Comparison of ENCODE assay signal across 7 cellular contexts in genomic region chr4:77095101-77095826, GRCh38. TPM values are rescaled to one million over a fixed set of nuclear protein-coding genes. Genes with fewer than 3 reads are reported as not detected.
A peak's percentile ranks its signal among the peaks of the same experiment; 100 is the strongest.
DNase-seq lines count a peak whose midpoint lies in the region; ATAC-seq and TF ChIP-seq lines count a peak whose summit lies in the region.

No MANE protein-coding gene starts in this region.

- H3K4me1 ChIP-seq in smooth muscle cell (ENCODE audit: low read depth): no peaks in the 10 kb centered on the region

- no peak overlapping the region for H3K4me3 Mint-ChIP-seq in T-helper 17 cell

- no peaks in the 10 kb centered on the region for H3F3A ChIP-seq in smooth muscle cell (ENCODE audit: low read depth)

- H3K27me3 Mint-ChIP-seq in T-helper 17 cell: no peaks in the 10 kb centered on the region

- H3K4me2 ChIP-seq in smooth muscle cell: no peak overlapping the region

- H4K20me1 ChIP-seq in smooth muscle cell (ENCODE audit: low read depth): no peaks in the 10 kb centered on the region

- no peaks in the 10 kb centered on the region for H3K36me3 ChIP-seq in smooth muscle cell (ENCODE audit: low read depth)

- no peaks in the 10 kb centered on the region for H3K27me3 ChIP-seq in smooth muscle cell (ENCODE audit: low read depth)

- ATAC-seq in HG02610 (IDR thresholded peaks at IDR 0.05; ENCODE audit: unreplicated experiment): peak; percentile 98
- ATAC-seq in T-helper 17 cell: peak; percentile 99

- no peak overlapping the region for H3K27ac ChIP-seq in smooth muscle cell (ENCODE audit: low read depth)

- in situ Hi-C loops in GM13976 (cut with MboI; ENCODE audit: low sequenced_read_pairs, unreplicated experiment): loop anchor here (5.0 kb wide), 1 partner anchor 107 kb away; no protein-coding TSS in a partner anchor

- peak overlapping the region; percentile 57 for H2AFZ ChIP-seq in smooth muscle cell (ENCODE audit: low read depth)

- H3K4me1 Mint-ChIP-seq in T-helper 17 cell: peaks cover 16% of the 10 kb centered on the region

- 49% methylated on average over 6 of the region's 6 CpGs for WGBS in smooth muscle cell (ENCODE audit: low lambda C conversion rate)

- no peak overlapping the region for H3K9ac ChIP-seq in smooth muscle cell (ENCODE audit: low read depth)

- no peak overlapping the region for H3K4me3 ChIP-seq in smooth muscle cell

- DNase-seq in GM13976 (ENCODE audit: low spot score): peak; percentile 69
- peak; percentile 69 for DNase-seq in NCI-H1092 treated with DMSO at 0.1 percent for 48 hours (lab: John Stamatoyannopoulos, UW)
- DNase-seq in T-helper 17 cell: peak; percentile 28 to 51 (median 41)
- peak in 53 of 58 donors; percentile 1 to 80 (median 39) for DNase-seq in anterior cingulate cortex (lab: John Stamatoyannopoulos, UW)
- peak; percentile 57 to 58 for DNase-seq in hippocampal formation (lab: John Stamatoyannopoulos, UW)
- peak; percentile 6 for DNase-seq in smooth muscle cell (lab: John Stamatoyannopoulos, UW; ENCODE audit: unreplicated experiment)

- TF ChIP-seq CTCF in GM13976 (IDR thresholded peaks at IDR 0.05; ENCODE audit: borderline replicate concordance, control extremely low read depth, extremely low read depth, insufficient read depth, missing control alignments) (peak; percentile 75), smooth muscle cell (IDR thresholded peaks at IDR 0.05; ENCODE audit: borderline replicate concordance, insufficient read depth, poor library complexity, severe bottlenecking) (peak; percentile 77)

- H3K79me2 ChIP-seq in smooth muscle cell (ENCODE audit: low read depth): no peaks in the 10 kb centered on the region

- H3K27ac Mint-ChIP-seq in T-helper 17 cell: no peak overlapping the region

- no peaks in the 10 kb centered on the region for H3K36me3 Mint-ChIP-seq in T-helper 17 cell (ENCODE audit: low read depth)

- H3K9me3 ChIP-seq in T-helper 17 cell (ENCODE audit: control insufficient read depth, low read length, poor library complexity, severe bottlenecking) (no peaks in the 10 kb centered on the region), smooth muscle cell (replicated peaks; ENCODE audit: low read depth) (no peaks in the 10 kb centered on the region)

RNA-seq across cellular contexts. Expression of gene CCNI, which starts 19.5 kb away (rescaled TPM):
- 100 to 1,000 TPM; 292 to 317 TPM for total RNA-seq in T-helper 17 cell
- total RNA-seq in smooth muscle cell: 222 and 245 TPM in 2 replicates
- 205 and 230 TPM in 2 replicates for polyA plus RNA-seq in smooth muscle cell

Comparison
In these comparisons a context has a peak if more than half of its experiments do, and no peak if none do; other contexts are left out.
1. DNase-seq: peak in every context shown above with its lines; median percentile 69 in GM13976; 69 in NCI-H1092 treated with DMSO at 0.1 percent for 48 hours; 58 in hippocampal formation; 41 in T-helper 17 cell; 39 in anterior cingulate cortex; 6 in smooth muscle cell.